In the genomic region with DNA sequence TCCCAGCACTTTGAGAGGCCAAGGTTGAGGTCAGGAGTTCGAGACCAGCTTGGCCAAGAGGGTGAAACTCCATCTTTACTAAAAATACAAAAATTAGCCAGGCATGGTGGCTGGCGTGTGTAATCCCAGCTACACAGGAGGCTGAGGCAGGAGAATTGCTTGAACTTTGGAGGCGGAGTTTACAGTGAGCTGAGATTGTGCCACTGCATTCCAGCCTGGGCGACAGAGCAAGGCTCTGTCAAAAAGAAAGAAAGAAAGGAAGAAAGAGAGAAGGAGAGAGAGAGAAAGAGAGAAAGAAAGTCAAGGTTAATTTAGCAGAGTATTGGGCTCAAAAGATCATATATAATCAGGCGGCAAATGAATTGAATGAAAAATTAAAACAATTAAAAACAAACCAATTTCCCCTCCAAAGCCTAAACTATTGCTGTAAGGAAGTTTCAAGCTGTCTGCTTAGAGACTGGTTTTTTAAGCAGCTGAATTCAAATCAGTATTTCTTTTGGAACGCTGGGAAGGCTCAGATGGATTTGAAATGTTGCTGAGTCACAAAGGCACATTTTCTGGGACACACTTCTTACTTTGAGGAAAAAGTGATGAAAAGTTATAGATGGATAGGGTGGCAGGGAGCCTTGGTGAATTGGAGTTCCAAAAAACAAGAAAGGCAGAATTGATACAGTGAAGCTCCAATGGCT, we compare ENCODE assay signal across 11 cellular contexts.
DNase-seq lines count a peak whose midpoint lies in the region; ATAC-seq and TF ChIP-seq lines count a peak whose summit lies in the region.
"Had no signal": no experiment of that assay in that cellular context is flagged by ENCODE, and none has a peak within 500 bp of the region (broad histone marks: within the 10 kb centered on the region; RNA-seq: fewer than 3 reads in every experiment).

No MANE protein-coding gene starts in this region.

- ATAC-seq in activated T-helper 17 cell treated with anti-CD3 and anti-CD28 coated beads, Interleukin-2, amount 50 U/mL, for 72 hours (replicated peaks): no peak
- ATAC-seq in gastroesophageal sphincter: peak; percentile 23
- no peak for ATAC-seq in gastrocnemius medialis
- ATAC-seq in CD4-positive, alpha-beta T cell (ENCODE audit: poor library complexity): no peak

- H3K27ac ChIP-seq in gastroesophageal sphincter: peak overlapping the region; percentile 69 to 75 (median 72)
- peak overlapping the region in 3 of 4 donors; percentile 11 to 33 (median 14) for H3K27ac ChIP-seq in gastrocnemius medialis
- H3K27ac ChIP-seq in CD4-positive, alpha-beta T cell (ENCODE audit: low read depth, low read length): no peak overlapping the region

- H3K4me1 ChIP-seq in gastroesophageal sphincter: peaks cover 8 to 50% (median 14%) of the 10 kb centered on the region in 3 donors
- peaks cover 0 to 4% of the 10 kb centered on the region in 2 donors for H3K4me1 ChIP-seq in gastrocnemius medialis

- no peak overlapping the region for H3K4me3 ChIP-seq in gastroesophageal sphincter
- H3K4me3 ChIP-seq in gastrocnemius medialis: no peak overlapping the region

- in situ Hi-C loops in gastrocnemius medialis (cut with MboI; ENCODE audit: low sequenced_read_pairs in 4 of 4): no loop called here

- peaks cover 3% of the 10 kb centered on the region for H3K9me3 Mint-ChIP-seq in activated T-helper 17 cell treated with anti-CD3 and anti-CD28 coated beads, Interleukin-2, amount 50 U/mL, for 72 hours
- H3K9me3 Mint-ChIP-seq in CD4-positive, alpha-beta T cell: no peaks in the 10 kb centered on the region

- 33 to 38% methylated on average over 5 to 6 of the region's 6 CpGs for WGBS in gastroesophageal sphincter (ENCODE audit: low coverage in 1 of 2), 2 donors

- H3K36me3 ChIP-seq in gastroesophageal sphincter (no peaks in the 10 kb centered on the region), gastrocnemius medialis (no peaks in the 10 kb centered on the region)

- H3K4me3 Mint-ChIP-seq in activated T-helper 17 cell treated with anti-CD3 and anti-CD28 coated beads, Interleukin-2, amount 50 U/mL, for 72 hours: peak overlapping the region; percentile 34
- no peak overlapping the region for H3K4me3 Mint-ChIP-seq in CD4-positive, alpha-beta T cell

- DNase-seq in GM03348 (ENCODE audit: low spot score) (peak; percentile 25), gastrocnemius medialis (no peak), NCI-H510A treated with DMSO at 0.1 percent for 48 hours (lab: John Stamatoyannopoulos, UW) (no peak), islet precursor cell (no peak)
- DNase-seq in activated effector memory CD4-positive, alpha-beta T cell treated with Interleukin-2 at 50 U/mL for 16 hours: no peak
- DNase-seq in CD4-positive, alpha-beta T cell: no peak
- DNase-seq: DMS79 treated with DMSO at 0.1 percent for 48 hours; NCI-H187 treated with DMSO at 0.1 percent for 48 hours; stimulated activated CD4-positive, alpha-beta T cell treated with anti-CD3 and anti-CD28 coated beads, Interleukin-1b, Interleukin-23, amount 100 ng/mL, for 48 hours had no signal

- H3K9me3 ChIP-seq in gastroesophageal sphincter (no peaks in the 10 kb centered on the region), gastrocnemius medialis (no peaks in the 10 kb centered on the region)
- H3K9me3 ChIP-seq in CD4-positive, alpha-beta T cell (ENCODE audit: control insufficient read depth, low read length): no peaks in the 10 kb centered on the region

- H3K27me3 Mint-ChIP-seq in activated T-helper 17 cell treated with anti-CD3 and anti-CD28 coated beads, Interleukin-2, amount 50 U/mL, for 72 hours: no peaks in the 10 kb centered on the region
- no peaks in the 10 kb centered on the region for H3K27me3 Mint-ChIP-seq in CD4-positive, alpha-beta T cell

- H3K27me3 ChIP-seq in gastroesophageal sphincter (no peaks in the 10 kb centered on the region), gastrocnemius medialis (no peaks in the 10 kb centered on the region)
- H3K27me3 ChIP-seq in CD4-positive, alpha-beta T cell (ENCODE audit: control insufficient read depth, insufficient read depth, low read length): no peaks in the 10 kb centered on the region

- H3K27ac Mint-ChIP-seq in activated T-helper 17 cell treated with anti-CD3 and anti-CD28 coated beads, Interleukin-2, amount 50 U/mL, for 72 hours: peak overlapping the region; percentile 74
- no peak overlapping the region for H3K27ac Mint-ChIP-seq in CD4-positive, alpha-beta T cell

- TF ChIP-seq EP300 in gastroesophageal sphincter (IDR thresholded peaks at IDR 0.05): no peak

- H3K36me3 Mint-ChIP-seq in activated T-helper 17 cell treated with anti-CD3 and anti-CD28 coated beads, Interleukin-2, amount 50 U/mL, for 72 hours (ENCODE audit: low read depth): no peaks in the 10 kb centered on the region
- H3K36me3 Mint-ChIP-seq in CD4-positive, alpha-beta T cell (ENCODE audit: low read depth): no peaks in the 10 kb centered on the region

- CTCF ChIA-PET in CD4-positive, alpha-beta T cell (lab: Charles Lee): no interaction called here

- TF ChIP-seq CTCF in gastroesophageal sphincter (IDR thresholded peaks at IDR 0.05) (no peak), gastrocnemius medialis (IDR thresholded peaks at IDR 0.05 in 4 of 5, conservative IDR thresholded peaks at IDR 0.05 in 1 of 5) (no peak)
- no peak for TF ChIP-seq CTCF in CD4-positive, alpha-beta T cell (IDR thresholded peaks at IDR 0.05)

- intact Hi-C loops in gastrocnemius medialis (cut with DNase I; ENCODE audit: low total_unique reads): no loop called here
- intact Hi-C loops in CD4-positive, alpha-beta T cell (cut with DNase I, micrococcal nuclease): no loop called here

- no peak for TF ChIP-seq POLR2A in gastroesophageal sphincter (IDR thresholded peaks at IDR 0.05)
- TF ChIP-seq POLR2A in gastrocnemius medialis (IDR thresholded peaks at IDR 0.05): no peak

- H3K4me1 Mint-ChIP-seq in activated T-helper 17 cell treated with anti-CD3 and anti-CD28 coated beads, Interleukin-2, amount 50 U/mL, for 72 hours: peaks cover 28% of the 10 kb centered on the region
- peaks cover 21% of the 10 kb centered on the region for H3K4me1 Mint-ChIP-seq in CD4-positive, alpha-beta T cell (ENCODE audit: low read depth)

- POLR2A ChIA-PET in CD4-positive, alpha-beta T cell (lab: Charles Lee): no interaction called here
